In the genomic region with DNA sequence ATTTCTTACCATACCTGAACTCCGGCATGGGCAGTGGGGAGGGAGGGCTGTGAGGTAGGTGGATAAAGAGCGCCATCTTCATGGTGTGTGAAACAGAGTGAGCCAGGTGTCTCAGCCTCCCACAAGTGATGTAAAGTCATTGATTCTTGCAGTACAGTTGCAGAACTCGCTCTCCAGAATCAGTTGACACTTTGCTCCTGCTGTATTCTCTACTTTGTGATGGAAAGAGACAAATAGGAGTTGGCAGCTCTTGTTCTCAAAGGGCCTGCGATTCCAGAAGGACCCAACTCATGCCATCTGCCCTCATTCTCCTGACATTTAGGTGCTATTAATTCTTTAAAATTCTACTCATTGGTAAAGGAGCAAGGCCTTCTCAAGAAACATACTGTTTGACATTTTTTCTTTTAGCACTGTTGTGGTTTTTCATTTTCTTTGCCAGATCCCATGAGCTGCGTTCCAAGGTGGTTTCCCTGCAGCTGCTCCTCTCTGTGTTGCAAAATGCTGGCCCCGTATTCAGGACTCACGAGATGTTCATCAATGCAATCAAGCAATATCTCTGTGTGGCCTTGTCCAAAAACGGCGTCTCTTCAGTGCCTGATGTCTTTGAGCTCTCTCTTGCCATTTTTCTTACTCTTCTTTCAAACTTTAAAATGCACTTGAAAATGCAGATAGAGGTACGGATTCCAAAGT, we compare ENCODE assay signal across 1 cellular context.
TF ChIP-seq lines count a peak whose summit lies in the region.

No MANE protein-coding gene starts in this region.

TF ChIP-seq in IMR-90, 13 proteins besides CTCF, POLR2A, EP300 and RAD21:
- no peak for TF ChIP-seq BHLHE40 (IDR thresholded peaks at IDR 0.05; ENCODE audit: low read depth, low read length)
- TF ChIP-seq MAFK (IDR thresholded peaks at IDR 0.05; ENCODE audit: low read depth, low read length): no peak
- TF ChIP-seq NFE2L2 (IDR thresholded peaks at IDR 0.05; ENCODE audit: low read depth, low read length): no peak
- TF ChIP-seq MXI1 (IDR thresholded peaks at IDR 0.05; ENCODE audit: borderline replicate concordance, low read depth, low read length): no peak
- no peak for TF ChIP-seq RFX5 (IDR thresholded peaks at IDR 0.05; ENCODE audit: low read depth, low read length)
- no peak for TF ChIP-seq RCOR1 (IDR thresholded peaks at IDR 0.05; ENCODE audit: insufficient replicate concordance, low read length)
- no peak for TF ChIP-seq FOS (IDR thresholded peaks at IDR 0.05; ENCODE audit: low read depth, low read length)
